Comparison of ENCODE assay signal across 8 cellular contexts in the genomic region with DNA sequence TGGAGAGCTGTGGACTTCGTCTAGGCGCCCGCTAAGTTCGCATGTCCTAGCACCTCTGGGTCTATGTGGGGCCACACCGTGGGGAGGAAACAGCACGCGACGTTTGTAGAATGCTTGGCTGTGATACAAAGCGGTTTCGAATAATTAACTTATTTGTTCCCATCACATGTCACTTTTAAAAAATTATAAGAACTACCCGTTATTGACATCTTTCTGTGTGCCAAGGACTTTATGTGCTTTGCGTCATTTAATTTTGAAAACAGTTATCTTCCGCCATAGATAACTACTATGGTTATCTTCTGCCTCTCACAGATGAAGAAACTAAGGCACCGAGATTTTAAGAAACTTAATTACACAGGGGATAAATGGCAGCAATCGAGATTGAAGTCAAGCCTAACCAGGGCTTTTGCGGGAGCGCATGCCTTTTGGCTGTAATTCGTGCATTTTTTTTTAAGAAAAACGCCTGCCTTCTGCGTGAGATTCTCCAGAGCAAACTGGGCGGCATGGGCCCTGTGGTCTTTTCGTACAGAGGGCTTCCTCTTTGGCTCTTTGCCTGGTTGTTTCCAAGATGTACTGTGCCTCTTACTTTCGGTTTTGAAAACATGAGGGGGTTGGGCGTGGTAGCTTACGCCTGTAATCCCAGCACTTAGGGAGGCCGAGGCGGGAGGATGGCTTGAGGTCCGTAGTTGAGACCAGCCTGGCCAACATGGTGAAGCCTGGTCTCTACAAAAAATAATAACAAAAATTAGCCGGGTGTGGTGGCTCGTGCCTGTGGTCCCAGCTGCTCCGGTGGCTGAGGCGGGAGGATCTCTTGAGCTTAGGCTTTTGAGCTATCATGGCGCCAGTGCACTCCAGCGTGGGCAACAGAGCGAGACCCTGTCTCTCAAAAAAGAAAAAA. TPM values are rescaled to one million over a fixed set of nuclear protein-coding genes. Genes with fewer than 3 reads are reported as not detected.
DNase-seq lines count a peak whose midpoint lies in the region; ATAC-seq, FAIRE-seq and TF ChIP-seq lines count a peak whose summit lies in the region.

No MANE protein-coding gene starts in this region.

- no peak overlapping the region for H4K8ac ChIP-seq in H1 (ENCODE audit: extremely low read depth, insufficient read depth, low read length)

- H3K4ac ChIP-seq in H1 (replicated peaks; ENCODE audit: insufficient read length, low read depth, low read length) = no peak overlapping the region

- no peak overlapping the region for H2BK5ac ChIP-seq in H1 (ENCODE audit: low read depth, low read length)

- no peak overlapping the region for H4K5ac ChIP-seq in H1 (ENCODE audit: insufficient read length, low read depth, low read length)

- H3K27ac Mint-ChIP-seq in stimulated activated memory B cell treated with anti-CD40 and anti-IgM and Interleukin-4, amounts not matched to agents 10 μg/mL and 1 μg/mL and 100 μg/mL, for 72 hours = peak overlapping the region; percentile 100

- H3K27me3 ChIP-seq in GM23248 (replicated peaks; ENCODE audit: insufficient read depth) = no peaks in the 10 kb centered on the region
- H3K27me3 ChIP-seq in H1 (replicated peaks in 1 of 4; ENCODE audit: control insufficient read depth in 3 of 4, extremely low read depth in 1 of 4, insufficient read depth in 3 of 4, low read length in 3 of 4) = peaks cover 0 to 10% (median 8%) of the 10 kb centered on the region in 4 experiments; a peak in 5 of 7 replicates

- no peak overlapping the region for H3K56ac ChIP-seq in H1 (replicated peaks; ENCODE audit: insufficient read length, low read depth, low read length)

- no peak overlapping the region for H2BK15ac ChIP-seq in H1 (ENCODE audit: low read length)

- no peak for TF ChIP-seq EP300 in H1 (IDR thresholded peaks at IDR 0.05; ENCODE audit: borderline replicate concordance in 1 of 2, low read depth in 2 of 2, low read length in 2 of 2)

- H3K79me1 ChIP-seq in H1 (ENCODE audit: low read depth, low read length) = no peaks in the 10 kb centered on the region

- H3K4me3 ChIP-seq in GM23248 (peak overlapping the region; percentile 92), H1 (ENCODE audit: extremely low read depth in 1 of 4, insufficient read depth in 2 of 4, low read depth in 3 of 4, low read length in 4 of 4) (peak overlapping the region; percentile 79 to 95 (median 88))

- H2AFZ ChIP-seq in GM23248 (peak overlapping the region; percentile 45), H1 (ENCODE audit: low read length) (no peak overlapping the region)

- peak; percentile 50 for ATAC-seq in stimulated activated memory B cell treated with anti-CD40 and anti-IgM and Interleukin-4, amounts not matched to agents 10 μg/mL and 1 μg/mL and 100 μg/mL, for 72 hours
- ATAC-seq in GM21423 (IDR thresholded peaks at IDR 0.05; ENCODE audit: unreplicated experiment) = no peak

- H2BK12ac ChIP-seq in H1 (ENCODE audit: low read depth, low read length) = no peak overlapping the region

- 2% methylated on average over 35 of the region's 35 CpGs for WGBS in GM23248 (ENCODE audit: low coverage in 1 of 2, low lambda C conversion rate in 2 of 2, missing lambda C conversion rate in 2 of 2), 2 experiments
- WGBS in H1 (ENCODE audit: extremely low coverage in 1 of 2, insufficient coverage in 1 of 2, insufficient read length in 1 of 2, insufficient replicate concordance in 2 of 2, low coverage in 1 of 2, low lambda C conversion rate in 2 of 2, missing lambda C conversion rate in 1 of 2), 2 experiments = 57% methylated on average over 31 of the region's 35 CpGs; no CpG with 5 or more reads in 1 of the 2 experiments

- H3K4me3 Mint-ChIP-seq in stimulated activated memory B cell treated with anti-CD40 and anti-IgM and Interleukin-4, amounts not matched to agents 10 μg/mL and 1 μg/mL and 100 μg/mL, for 72 hours = peak overlapping the region; percentile 98

- H3K4me1 ChIP-seq in GM23248 (ENCODE audit: insufficient read depth) (peaks cover 16% of the 10 kb centered on the region), H1 (replicated peaks in 1 of 4; ENCODE audit: control insufficient read depth in 3 of 4, insufficient read depth in 4 of 4, low read length in 3 of 4) (0 out of 7 replicates have a peak, but pooled peaks cover 0 to 3% (median 0%) of the 10 kb centered on the region in 4 experiments)

- FAIRE-seq in H1 (lab: Jason Lieb, UNC) = no peak

- H3K14ac ChIP-seq in H1 (ENCODE audit: insufficient read length) = no peak overlapping the region

- H3K79me2 ChIP-seq in GM23248 (ENCODE audit: insufficient read depth) (peaks cover 54% of the 10 kb centered on the region), H1 (ENCODE audit: control insufficient read depth in 1 of 2, insufficient read depth in 2 of 2, low read length in 2 of 2) (peaks cover 0 to 9% of the 10 kb centered on the region in 2 experiments; a peak in 2 of 4 replicates)

- no peaks in the 10 kb centered on the region for H3K27me3 Mint-ChIP-seq in stimulated activated memory B cell treated with anti-CD40 and anti-IgM and Interleukin-4, amounts not matched to agents 10 μg/mL and 1 μg/mL and 100 μg/mL, for 72 hours

- DNase-seq in Ammon's horn (ENCODE audit: low spot score) (peak; percentile 79), GM23248 (peak; percentile 94), NCI-H82 (lab: John Stamatoyannopoulos, UW) (peak; percentile 21), H1 (ENCODE audit: low read depth in 1 of 2, low spot score in 2 of 2) (no peak), lung microvascular endothelial cell (ENCODE audit: low read depth in 2 of 2) (peak; percentile 73 to 92)
- peak; percentile 56 for DNase-seq in activated CD4-positive, alpha-beta T cell treated with anti-CD3 and anti-CD28 coated beads, Interleukin-2, amount 50 U/mL, for 4 hours

- TF ChIP-seq POLR2A in H1 (IDR thresholded peaks at IDR 0.05; ENCODE audit: control extremely low read depth in 1 of 2, low read depth in 2 of 2, low read length in 2 of 2) = no peak

- POLR2A ChIA-PET in H1 (lab: Charles Lee; ENCODE audit: partially characterized antibody) = interaction anchor here (0.7 to 4.2 kb wide), 9 partner anchors 9 to 49 kb away, joined by 3 to 64 read pairs (median 6); a partner anchor contains a TSS

- H3K9ac ChIP-seq in GM23248 = peak overlapping the region; percentile 98
- peak overlapping the region in 3 of 4 experiments; percentile 27 to 70 (median 61); a peak in 4 of 7 replicates for H3K9ac ChIP-seq in H1 (replicated peaks in 1 of 4; ENCODE audit: extremely low read depth in 1 of 4, low read depth in 3 of 4, low read length in 3 of 4)

- no peak overlapping the region for H2BK20ac ChIP-seq in H1 (ENCODE audit: low read length)

- CTCF ChIA-PET in H1 (lab: Charles Lee; ENCODE audit: partially characterized antibody) = interaction anchor here (1.1 to 6.6 kb wide), 9 partner anchors 9 to 129 kb away, joined by 3 to 61 read pairs (median 6); a partner anchor contains a TSS

- no peak overlapping the region for H3K23ac ChIP-seq in H1 (ENCODE audit: insufficient read length)

- peak overlapping the region; percentile 96 for H3K27ac ChIP-seq in GM23248
- no peak overlapping the region for H3K27ac ChIP-seq in H1 (ENCODE audit: low read depth, low read length)

- no peak overlapping the region for H3K18ac ChIP-seq in H1 (ENCODE audit: extremely low read depth, low read length)

- no peaks in the 10 kb centered on the region for H3K9me3 Mint-ChIP-seq in stimulated activated memory B cell treated with anti-CD40 and anti-IgM and Interleukin-4, amounts not matched to agents 10 μg/mL and 1 μg/mL and 100 μg/mL, for 72 hours

- H3K36me3 Mint-ChIP-seq in stimulated activated memory B cell treated with anti-CD40 and anti-IgM and Interleukin-4, amounts not matched to agents 10 μg/mL and 1 μg/mL and 100 μg/mL, for 72 hours = peaks cover 72% of the 10 kb centered on the region

- H3K23me2 ChIP-seq in H1 (ENCODE audit: low read depth, low read length) = peaks cover 4% of the 10 kb centered on the region

- in situ Hi-C loops in GM23248 (cut with MboI) = no loop called here

- H3K9me2 ChIP-seq in GM23248 (ENCODE audit: insufficient read depth) = no peaks in the 10 kb centered on the region

- TF ChIP-seq RAD21 in H1 (IDR thresholded peaks at IDR 0.05 in 1 of 2, conservative IDR thresholded peaks at IDR 0.05 in 1 of 2; ENCODE audit: low read depth in 2 of 2, low read length in 2 of 2) = no peak

- H4K91ac ChIP-seq in H1 (replicated peaks; ENCODE audit: insufficient read length, low read length) = no peak overlapping the region

- no peak for TF ChIP-seq CTCF in H1 (IDR thresholded peaks at IDR 0.05; ENCODE audit: control extremely low read depth in 1 of 3, insufficient read depth in 1 of 3, low read depth in 1 of 3, low read length in 3 of 3)

- no peak overlapping the region for H2BK120ac ChIP-seq in H1 (replicated peaks; ENCODE audit: low read depth, low read length)

- H4K20me1 ChIP-seq in GM23248 (ENCODE audit: insufficient read depth) (peaks cover 6% of the 10 kb centered on the region; the same call in 1 of the 2 replicates), H1 (replicated peaks in 1 of 2; ENCODE audit: control insufficient read depth in 1 of 2, insufficient read depth in 2 of 2, low read length in 2 of 2) (no peaks in the 10 kb centered on the region)

- no peak overlapping the region for H2AK5ac ChIP-seq in H1 (ENCODE audit: low read depth, low read length)

- peaks cover 22% of the 10 kb centered on the region for H3K36me3 ChIP-seq in GM23248 (ENCODE audit: low read depth)
- H3K36me3 ChIP-seq in H1 (ENCODE audit: control insufficient read depth in 2 of 4, insufficient read depth in 4 of 4, low read length in 3 of 4) = peaks cover 2 to 21% (median 11%) of the 10 kb centered on the region in 4 experiments; a peak in 6 of 8 replicates

- H3K4me2 ChIP-seq in GM23248 (ENCODE audit: unreplicated experiment) = peak overlapping the region; percentile 83
- peak overlapping the region; percentile 90 to 94 for H3K4me2 ChIP-seq in H1 (ENCODE audit: insufficient read depth in 1 of 2, low read depth in 2 of 2, low read length in 2 of 2)

- H3K9me3 ChIP-seq in GM23248 (ENCODE audit: low read depth) = no peaks in the 10 kb centered on the region
- no peaks in the 10 kb centered on the region for H3K9me3 ChIP-seq in H1 (ENCODE audit: insufficient read depth in 2 of 2, low read depth in 1 of 2, low read length in 1 of 2)

- H3F3A ChIP-seq in GM23248 (ENCODE audit: insufficient read depth) = peaks cover 26% of the 10 kb centered on the region

- peaks cover 51% of the 10 kb centered on the region for H3K4me1 Mint-ChIP-seq in stimulated activated memory B cell treated with anti-CD40 and anti-IgM and Interleukin-4, amounts not matched to agents 10 μg/mL and 1 μg/mL and 100 μg/mL, for 72 hours

RNA-seq across cellular contexts. Expression of a gene that starts 1.0 kb away (rescaled TPM):
- 1,965 and 2,442 TPM in 2 replicates for total RNA-seq in GM23248 (2014; rRNA removed; shearing (Covaris generic))
- polyA plus RNA-seq in GM23248 (2016; fragmentation: Nextera tagmentation; extraction: Ambion mirVana) (3,590 and 3,619 TPM in 2 replicates), H1 (2011; rRNA removed) (380 and 907 TPM in 2 replicates)
- total RNA-seq in H1 (2021; fragmentation: NEBNext Ultra II Directional; extraction: Animal tissue kit (Norgen Biotek cat#: 25700)) = 71.2 and 78.9 TPM in 2 replicates
- 423 TPM for polyA plus RNA-seq in H1 (2011; cell fraction: cytosol; rRNA removed)
- polyA plus RNA-seq in H1 (2011; cell fraction: nucleus; rRNA removed) = 24.2 TPM
- 141 to 188 TPM (median 152 TPM) in 4 replicates for polyA plus RNA-seq in H1 (2012, experiment 1 of 2)
- polyA plus RNA-seq in H1 (2012, experiment 2 of 2) = 85.5 TPM
- polyA plus RNA-seq in H1 (2013, experiment 1 of 2) = 100 TPM
- polyA plus RNA-seq in H1 (2013, experiment 2 of 2) = 143 TPM
- polyA minus RNA-seq in H1 (2011; rRNA and poly(A)+ RNA removed) = 62.5 and 99.2 TPM in 2 replicates
- 112 TPM for polyA minus RNA-seq in H1 (2011; cell fraction: cytosol; rRNA and poly(A)+ RNA removed)
- 132 TPM for polyA minus RNA-seq in H1 (2011; cell fraction: nucleus; rRNA and poly(A)+ RNA removed)
- 1,882 and 2,489 TPM in 2 replicates for total RNA-seq in lung microvascular endothelial cell

RNA-seq across cellular contexts. Expression of a gene that starts 1.2 kb away (rescaled TPM):
- total RNA-seq in GM23248 (2014; rRNA removed; shearing (Covaris generic)) = not detected in 2 replicates
- 0.26 TPM in 1 of 2 replicates, not detected in the other for polyA plus RNA-seq in GM23248 (2016; fragmentation: Nextera tagmentation; extraction: Ambion mirVana)
- total RNA-seq in H1 (2021; fragmentation: NEBNext Ultra II Directional; extraction: Animal tissue kit (Norgen Biotek cat#: 25700)) = 0.48 and 0.65 TPM in 2 replicates
- 1.0 and 1.3 TPM in 2 replicates for polyA plus RNA-seq in H1 (2011; rRNA removed)
- 0.78 TPM for polyA plus RNA-seq in H1 (2011; cell fraction: cytosol; rRNA removed)
- 4.2 TPM for polyA plus RNA-seq in H1 (2011; cell fraction: nucleus; rRNA removed)
- 0.48 to 1.1 TPM (median 0.88 TPM) in 4 replicates for polyA plus RNA-seq in H1 (2012, experiment 1 of 2)
- not detected for polyA plus RNA-seq in H1 (2012, experiment 2 of 2)
- polyA plus RNA-seq in H1 (2013, experiment 1 of 2) = 0.49 TPM
- polyA plus RNA-seq in H1 (2013, experiment 2 of 2) = 0.28 TPM
- polyA minus RNA-seq in H1 (2011; rRNA and poly(A)+ RNA removed) = 1.6 and 1.7 TPM in 2 replicates
- 0.51 TPM for polyA minus RNA-seq in H1 (2011; cell fraction: cytosol; rRNA and poly(A)+ RNA removed)
- polyA minus RNA-seq in H1 (2011; cell fraction: nucleus; rRNA and poly(A)+ RNA removed) = 2.9 TPM
- under 0.01 TPM in 1 of 2 replicates, not detected in the other for total RNA-seq in lung microvascular endothelial cell

RNA-seq across cellular contexts. Expression of a gene that starts 24.0 kb away (rescaled TPM):
- 9.2 and 9.7 TPM in 2 replicates for total RNA-seq in GM23248 (2014; rRNA removed; shearing (Covaris generic))
- 8.9 and 9.8 TPM in 2 replicates for polyA plus RNA-seq in GM23248 (2016; fragmentation: Nextera tagmentation; extraction: Ambion mirVana)
- total RNA-seq in H1 (2021; fragmentation: NEBNext Ultra II Directional; extraction: Animal tissue kit (Norgen Biotek cat#: 25700)) = 6.2 and 6.4 TPM in 2 replicates
- polyA plus RNA-seq in H1 (2011; rRNA removed) = 2.9 and 4.3 TPM in 2 replicates
- polyA plus RNA-seq in H1 (2011; cell fraction: cytosol; rRNA removed) = 4.4 TPM
- 3.1 TPM for polyA plus RNA-seq in H1 (2011; cell fraction: nucleus; rRNA removed)
- 5.6 to 9.8 TPM (median 7.9 TPM) in 4 replicates for polyA plus RNA-seq in H1 (2012, experiment 1 of 2)
- polyA plus RNA-seq in H1 (2012, experiment 2 of 2) = 4.7 TPM
- polyA plus RNA-seq in H1 (2013, experiment 1 of 2) = 3.6 TPM
- 4.0 TPM for polyA plus RNA-seq in H1 (2013, experiment 2 of 2)
- 4.4 and 5.0 TPM in 2 replicates for polyA minus RNA-seq in H1 (2011; rRNA and poly(A)+ RNA removed)
- 2.9 TPM for polyA minus RNA-seq in H1 (2011; cell fraction: cytosol; rRNA and poly(A)+ RNA removed)
- polyA minus RNA-seq in H1 (2011; cell fraction: nucleus; rRNA and poly(A)+ RNA removed) = 4.8 TPM
- total RNA-seq in lung microvascular endothelial cell = 6.1 and 8.5 TPM in 2 replicates

RNA-seq across cellular contexts. Expression of a gene that starts 48.9 kb away (rescaled TPM):
- total RNA-seq in GM23248 (2014; rRNA removed; shearing (Covaris generic)) = 53.6 and 75.6 TPM in 2 replicates
- 20.5 and 21.5 TPM in 2 replicates for polyA plus RNA-seq in GM23248 (2016; fragmentation: Nextera tagmentation; extraction: Ambion mirVana)
- 32.5 and 37.1 TPM in 2 replicates for total RNA-seq in H1 (2021; fragmentation: NEBNext Ultra II Directional; extraction: Animal tissue kit (Norgen Biotek cat#: 25700))
- polyA plus RNA-seq in H1 (2011; rRNA removed) = 34.6 and 38.6 TPM in 2 replicates
- polyA plus RNA-seq in H1 (2011; cell fraction: cytosol; rRNA removed) = 49.2 TPM
- polyA plus RNA-seq in H1 (2011; cell fraction: nucleus; rRNA removed) = 98.8 TPM
- polyA plus RNA-seq in H1 (2012, experiment 1 of 2) = 31.3 to 43.0 TPM (median 37.6 TPM) in 4 replicates
- polyA plus RNA-seq in H1 (2012, experiment 2 of 2) = 2.4 TPM
- polyA plus RNA-seq in H1 (2013, experiment 1 of 2) = 12.8 TPM
- 9.7 TPM for polyA plus RNA-seq in H1 (2013, experiment 2 of 2)
- 104 and 127 TPM in 2 replicates for polyA minus RNA-seq in H1 (2011; rRNA and poly(A)+ RNA removed)
- 43.4 TPM for polyA minus RNA-seq in H1 (2011; cell fraction: cytosol; rRNA and poly(A)+ RNA removed)
- 89.8 TPM for polyA minus RNA-seq in H1 (2011; cell fraction: nucleus; rRNA and poly(A)+ RNA removed)
- total RNA-seq in lung microvascular endothelial cell = 23.5 and 29.8 TPM in 2 replicates

Comparison
In these comparisons a context has a peak if more than half of its experiments do, and no peak if none do; other contexts are left out.
1. DNase-seq: peak in Ammon's horn (single experiment), GM23248 (single experiment), NCI-H82 (single experiment), activated CD4-positive, alpha-beta T cell treated with anti-CD3 and anti-CD28 coated beads, Interleukin-2, amount 50 U/mL, for 4 hours (2 of 2) and lung microvascular endothelial cell (2 of 2); none in H1 (0 of 2).
2. RNA of a gene that starts 1.0 kb away (total RNA-seq): 1,965 to 2,442 TPM in GM23248 and 1,882 to 2,489 TPM in lung microvascular endothelial cell; 71.2 to 78.9 TPM in H1; every median in the first group is over 10 times any median in the second.